Comparison of ENCODE assay signal across 30 cellular contexts in the genomic region with DNA sequence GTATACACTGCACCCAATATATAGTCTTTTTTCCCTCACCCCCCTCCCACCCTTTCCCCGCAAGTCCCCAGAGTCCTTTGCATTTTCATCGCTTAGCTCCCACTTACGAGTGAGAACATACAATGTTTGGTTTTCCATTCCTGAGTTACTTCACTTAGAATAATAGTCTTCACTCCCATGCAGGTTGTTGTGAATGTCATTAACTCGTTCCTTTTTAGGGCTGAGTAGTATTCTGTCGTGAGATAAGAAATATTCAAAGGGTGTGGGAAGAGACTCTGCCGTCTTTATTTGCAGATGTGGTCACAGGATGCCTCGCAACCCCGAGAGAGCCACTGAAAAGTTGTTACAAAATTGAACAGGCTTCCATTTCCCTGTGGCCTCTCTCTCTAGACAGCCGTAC.
"Had no signal": no experiment of that assay in that cellular context is flagged by ENCODE, and none has a peak within 500 bp of the region (broad histone marks: within the 10 kb centered on the region; RNA-seq: fewer than 3 reads in every experiment).

No MANE protein-coding gene starts in this region.

- ATAC-seq: effector memory CD8-positive, alpha-beta T cell; esophagus mucosa; foreskin keratinocyte; gastrocnemius medialis; gastroesophageal sphincter; heart left ventricle; heart right ventricle had no signal

- H3K79me2 ChIP-seq: hepatocyte had no signal

- H3K27ac ChIP-seq: colonic mucosa, coronary artery, dorsolateral prefrontal cortex, epithelial cell of prostate, esophagus muscularis mucosa, esophagus squamous epithelium, foreskin keratinocyte, gastroesophageal sphincter, heart left ventricle, heart right ventricle, hepatocyte had no signal

- H3K4me1 ChIP-seq: colonic mucosa had no signal

- H3K4me3 Mint-ChIP-seq: dendritic cell treated with granulocyte-macrophage colony-stimulating factor and Interleukin-4, amounts not matched to agents 40 ng/mL and 50 ng/mL, for 4 days; effector memory CD8-positive, alpha-beta T cell; endodermal cell had no signal

- H2AFZ ChIP-seq: hepatocyte had no signal

- H3K4me3 ChIP-seq: colonic mucosa, coronary artery, dorsolateral prefrontal cortex, esophagus muscularis mucosa, esophagus squamous epithelium, gastrocnemius medialis, gastroesophageal sphincter, heart left ventricle, heart right ventricle, hepatocyte had no signal

- DNase-seq: colonic mucosa; cortex of kidney; dermis blood vessel endothelial cell; dorsolateral prefrontal cortex; effector CD4-positive, alpha-beta T cell; effector CD8-positive, alpha-beta T cell; effector memory CD4-positive, alpha-beta T cell; effector memory CD8-positive, alpha-beta T cell; endodermal cell; erythroblast; esophagus squamous epithelium; foreskin fibroblast; foreskin keratinocyte; foreskin melanocyte; gastrocnemius medialis; glutamatergic neuron; head of caudate nucleus; heart left ventricle; heart right ventricle had no signal

- H3K4me2 ChIP-seq: hepatocyte had no signal

- H3K27me3 ChIP-seq: colonic mucosa, dorsolateral prefrontal cortex, esophagus muscularis mucosa, esophagus squamous epithelium, foreskin keratinocyte, gastrocnemius medialis, gastroesophageal sphincter, heart left ventricle, heart right ventricle, hepatocyte had no signal

- H3K9me3 ChIP-seq: colonic mucosa, esophagus muscularis mucosa, esophagus squamous epithelium, gastrocnemius medialis, gastroesophageal sphincter, heart left ventricle, heart right ventricle had no signal

- H3K9me3 Mint-ChIP-seq: dendritic cell treated with granulocyte-macrophage colony-stimulating factor and Interleukin-4, amounts not matched to agents 40 ng/mL and 50 ng/mL, for 4 days; effector memory CD8-positive, alpha-beta T cell; endodermal cell had no signal

- FAIRE-seq: colon, endometrium, endothelial cell of umbilical vein, frontal cortex had no signal

- H3K27me3 Mint-ChIP-seq: dendritic cell treated with granulocyte-macrophage colony-stimulating factor and Interleukin-4, amounts not matched to agents 40 ng/mL and 50 ng/mL, for 4 days; effector memory CD8-positive, alpha-beta T cell had no signal

- H3K36me3 ChIP-seq: colonic mucosa, gastrocnemius medialis had no signal

- H3K27ac Mint-ChIP-seq: dendritic cell treated with granulocyte-macrophage colony-stimulating factor and Interleukin-4, amounts not matched to agents 40 ng/mL and 50 ng/mL, for 4 days; effector memory CD8-positive, alpha-beta T cell; endodermal cell had no signal
